ENCODE assay signal across 8 cellular contexts in the genomic region with DNA sequence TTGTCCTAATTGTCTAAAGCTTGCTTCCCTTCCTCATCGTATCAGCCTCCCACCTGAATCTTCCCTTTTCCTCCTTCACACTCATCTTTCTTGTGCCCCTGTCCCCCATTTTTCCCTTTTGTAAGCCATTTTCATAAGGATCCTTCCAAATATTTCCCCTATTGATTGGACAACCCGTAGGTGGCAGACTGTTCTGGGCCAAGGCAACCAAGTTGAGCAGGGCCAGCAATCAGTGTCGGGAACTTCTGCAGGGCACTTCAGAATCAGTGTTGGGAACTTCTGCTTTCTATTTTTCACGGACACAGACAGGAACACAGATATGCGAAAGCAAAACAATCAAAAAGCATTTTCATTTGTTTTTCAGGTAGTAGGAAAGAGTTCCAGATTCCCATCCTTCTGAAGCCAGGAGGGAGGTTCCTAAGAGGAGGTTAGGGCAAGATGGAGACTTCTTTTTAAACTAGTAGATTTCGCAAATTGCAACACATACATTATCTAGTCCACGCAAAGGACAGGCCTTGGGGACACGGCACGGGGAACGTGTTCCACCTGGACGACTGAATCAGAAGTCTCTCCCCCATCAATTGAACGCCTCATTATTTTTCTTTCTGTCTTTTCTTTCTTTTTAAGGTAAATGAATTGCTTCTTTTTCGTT. TPM values are rescaled to one million over a fixed set of nuclear protein-coding genes. Genes with fewer than 3 reads are reported as not detected.
DNase-seq lines count a peak whose midpoint lies in the region; FAIRE-seq and TF ChIP-seq lines count a peak whose summit lies in the region.

No MANE protein-coding gene starts in this region.

- DNase-seq in BJ (ENCODE audit: low read depth) (peak; percentile 20), GM19239 (ENCODE audit: insufficient read length, low spot score) (no peak), mammary epithelial cell (peak; percentile 63), inferior parietal cortex (ENCODE audit: extremely low spot score) (peak; percentile 73), smooth muscle cell (lab: John Stamatoyannopoulos, UW; ENCODE audit: unreplicated experiment) (no peak), NCI-H2081 treated with DMSO at 0.1 percent for 48 hours (lab: John Stamatoyannopoulos, UW) (no peak)
- no peak for DNase-seq in stimulated activated CD8-positive, alpha-beta memory T cell treated with anti-CD3 and anti-CD28 coated beads, Interleukin-4, amount 100 ng/mL, for 48 hours

- in situ Hi-C loops in mammary epithelial cell (cut with MboI; ENCODE audit: low sequenced_read_pairs in 2 of 2), result loop anchor here (5.0 to 25.0 kb wide), 3 partner anchors 76 to 216 kb away; a partner anchor contains a TSS

- peaks cover 16% of the 10 kb centered on the region for H3F3A ChIP-seq in smooth muscle cell (ENCODE audit: low read depth)

- dilution Hi-C loops in mammary epithelial cell (cut with HindIII; ENCODE audit: low sequenced_read_pairs), result loop anchor here (5.0 kb wide), 1 partner anchor 81 kb away; no protein-coding TSS in a partner anchor

- WGBS in mammary epithelial cell (ENCODE audit: low coverage, missing lambda C conversion rate), result 1% methylated on average over 13 of the region's 13 CpGs
- 18% methylated on average over 13 of the region's 13 CpGs for WGBS in smooth muscle cell (ENCODE audit: low lambda C conversion rate)

- H2AFZ ChIP-seq in OCI-LY3 (ENCODE audit: low read depth, low read length) (peak overlapping the region; percentile 51), mammary epithelial cell (ENCODE audit: low read depth, low read length) (peak overlapping the region; percentile 91), smooth muscle cell (ENCODE audit: low read depth) (peak overlapping the region; percentile 94)

- peak overlapping the region; percentile 82 for H3K4me2 ChIP-seq in OCI-LY3 (ENCODE audit: low read length)
- H3K4me2 ChIP-seq in mammary epithelial cell (ENCODE audit: insufficient read depth, low read depth, low read length), result peak overlapping the region; percentile 93
- peak overlapping the region; percentile 95 for H3K4me2 ChIP-seq in smooth muscle cell

- H3K36me3 ChIP-seq in BJ (ENCODE audit: control insufficient read depth, insufficient read depth, low read length), result no peaks in the 10 kb centered on the region
- peaks cover 10% of the 10 kb centered on the region for H3K36me3 ChIP-seq in OCI-LY3 (replicated peaks; ENCODE audit: low read depth, low read length)
- H3K36me3 ChIP-seq in mammary epithelial cell (ENCODE audit: insufficient read depth, low read length), result no peaks in the 10 kb centered on the region
- no peaks in the 10 kb centered on the region for H3K36me3 ChIP-seq in smooth muscle cell (ENCODE audit: low read depth)

- intact Hi-C loops in mammary epithelial cell (cut with micrococcal nuclease), result loop anchor here (1.0 to 2.0 kb wide), 3 partner anchors 82 to 361 kb away; a partner anchor contains a TSS

- CTCF ChIA-PET in BJ (lab: Yijun Ruan, JAX) (interaction anchor here (0.8 to 1.0 kb wide), 5 partner anchors 12 to 361 kb away, joined by 3 to 5 read pairs (median 3); no protein-coding TSS in a partner anchor), mammary epithelial cell (lab: Charles Lee; ENCODE audit: low non-redundant PET) (interaction anchor here (1.2 kb wide), 1 partner anchor 361 kb away, joined by 8 read pairs; no protein-coding TSS in a partner anchor)

- POLR2A ChIA-PET in BJ (lab: Charles Lee), result no interaction called here

- peak overlapping the region; percentile 77 for H3K9ac ChIP-seq in OCI-LY3 (ENCODE audit: low read length)
- H3K9ac ChIP-seq in mammary epithelial cell (ENCODE audit: insufficient read depth, low read length), result peak overlapping the region; percentile 80
- H3K9ac ChIP-seq in smooth muscle cell (ENCODE audit: low read depth), result peak overlapping the region; percentile 75

- peak; percentile 91 for FAIRE-seq in GM19239 (lab: Jason Lieb, UNC)

- peaks cover 40% of the 10 kb centered on the region for H3K79me2 ChIP-seq in OCI-LY3 (ENCODE audit: low read length)
- peaks cover 51% of the 10 kb centered on the region for H3K79me2 ChIP-seq in mammary epithelial cell (ENCODE audit: insufficient read depth, low read length)
- H3K79me2 ChIP-seq in smooth muscle cell (ENCODE audit: low read depth), result peaks cover 44% of the 10 kb centered on the region

- peaks cover 68% of the 10 kb centered on the region for H3K4me1 ChIP-seq in OCI-LY3 (ENCODE audit: low read length)
- H3K4me1 ChIP-seq in mammary epithelial cell (ENCODE audit: insufficient read depth, low read length), result peaks cover 36% of the 10 kb centered on the region
- H3K4me1 ChIP-seq in smooth muscle cell (ENCODE audit: low read depth), result peaks cover 39% of the 10 kb centered on the region

- H3K27ac ChIP-seq in OCI-LY3 (ENCODE audit: low read length), result peak overlapping the region; percentile 81
- H3K27ac ChIP-seq in mammary epithelial cell (ENCODE audit: insufficient read depth, low read depth, low read length), result peak overlapping the region; percentile 66
- H3K27ac ChIP-seq in smooth muscle cell (ENCODE audit: low read depth), result peak overlapping the region; percentile 90

- no peaks in the 10 kb centered on the region for H3K27me3 ChIP-seq in BJ (ENCODE audit: control insufficient read depth, insufficient read depth, low read length)
- no peaks in the 10 kb centered on the region for H3K27me3 ChIP-seq in OCI-LY3 (ENCODE audit: low read depth, low read length)
- H3K27me3 ChIP-seq in mammary epithelial cell (ENCODE audit: insufficient read depth, low read length), result no peaks in the 10 kb centered on the region
- H3K27me3 ChIP-seq in smooth muscle cell (ENCODE audit: low read depth), result no peaks in the 10 kb centered on the region

- H4K20me1 ChIP-seq in OCI-LY3 (ENCODE audit: insufficient read depth, low read length) (peaks cover 20% of the 10 kb centered on the region), mammary epithelial cell (ENCODE audit: insufficient read depth, low read length) (no peaks in the 10 kb centered on the region), smooth muscle cell (ENCODE audit: low read depth) (peaks cover 39% of the 10 kb centered on the region)

- TF ChIP-seq CTCF in BJ (IDR thresholded peaks at IDR 0.05; ENCODE audit: insufficient read depth, low read depth, low read length), result peak; percentile 68
- TF ChIP-seq CTCF in OCI-LY3 (IDR thresholded peaks at IDR 0.05; ENCODE audit: low read depth, low read length), result peak; percentile 64
- peak; percentile 38 to 69 for TF ChIP-seq CTCF in mammary epithelial cell (conservative IDR thresholded peaks at IDR 0.05 in 1 of 2, IDR thresholded peaks at IDR 0.05 in 1 of 2; ENCODE audit: extremely low read depth in 1 of 2, insufficient read depth in 1 of 2, low read depth in 1 of 2, low read length in 2 of 2)
- peak; percentile 6 for TF ChIP-seq CTCF in smooth muscle cell (IDR thresholded peaks at IDR 0.05; ENCODE audit: borderline replicate concordance, insufficient read depth, poor library complexity, severe bottlenecking)

- TSS peak; percentile 50 for BruUV-seq in mammary epithelial cell (replicated peaks; lab: Mats Ljungman, UMichigan)

- H3K4me3 ChIP-seq in BJ (ENCODE audit: low read depth, low read length), result peak overlapping the region; percentile 91
- peak overlapping the region; percentile 78 for H3K4me3 ChIP-seq in OCI-LY3 (ENCODE audit: low read length)
- peak overlapping the region; percentile 88 to 98 (median 94) for H3K4me3 ChIP-seq in mammary epithelial cell (replicated peaks in 1 of 3; ENCODE audit: insufficient read depth in 1 of 3, low read depth in 2 of 3, low read length in 3 of 3)
- peak overlapping the region; percentile 95 for H3K4me3 ChIP-seq in smooth muscle cell

- no peaks in the 10 kb centered on the region for H3K9me3 ChIP-seq in OCI-LY3 (ENCODE audit: insufficient read depth, low read length)
- H3K9me3 ChIP-seq in mammary epithelial cell (replicated peaks; ENCODE audit: insufficient read depth, low read length), result no peaks in the 10 kb centered on the region
- H3K9me3 ChIP-seq in smooth muscle cell (replicated peaks; ENCODE audit: low read depth), result no peaks in the 10 kb centered on the region

RNA-seq across cellular contexts. Expression of a gene that starts 0.7 kb away (rescaled TPM):
- polyA plus RNA-seq in BJ (2011; rRNA removed), result 79.1 and 125 TPM in 2 replicates
- polyA minus RNA-seq in BJ (2011; rRNA and poly(A)+ RNA removed), result 62.1 and 64.5 TPM in 2 replicates
- total RNA-seq in mammary epithelial cell, result 100 to 1,000 TPM; 148 to 227 TPM
- polyA plus RNA-seq in mammary epithelial cell, result 107 TPM
- 148 TPM for polyA minus RNA-seq in mammary epithelial cell
- 250 and 264 TPM in 2 replicates for total RNA-seq in smooth muscle cell
- 276 and 303 TPM in 2 replicates for polyA plus RNA-seq in smooth muscle cell

Comparison
In these comparisons a context has a peak if more than half of its experiments do, and no peak if none do; other contexts are left out.
1. DNase-seq: peak in BJ (single experiment), mammary epithelial cell (single experiment) and inferior parietal cortex (single experiment); none in GM19239 (single experiment), smooth muscle cell (single experiment), stimulated activated CD8-positive, alpha-beta memory T cell treated with anti-CD3 and anti-CD28 coated beads, Interleukin-4, amount 100 ng/mL, for 48 hours (single experiment) and NCI-H2081 treated with DMSO at 0.1 percent for 48 hours (single experiment).
2. CTCF ChIP-seq: peak in every context shown above with its lines; median percentile 68 in BJ; 64 in OCI-LY3; 54 in mammary epithelial cell; 6 in smooth muscle cell.
3. Peak in every context shown above with its lines, with median percentiles within 50 percentile points of each other: H3K4me3 ChIP-seq, H2AFZ ChIP-seq, H3K27ac ChIP-seq, H3K4me2 ChIP-seq and H3K9ac ChIP-seq.